In the genomic region with DNA sequence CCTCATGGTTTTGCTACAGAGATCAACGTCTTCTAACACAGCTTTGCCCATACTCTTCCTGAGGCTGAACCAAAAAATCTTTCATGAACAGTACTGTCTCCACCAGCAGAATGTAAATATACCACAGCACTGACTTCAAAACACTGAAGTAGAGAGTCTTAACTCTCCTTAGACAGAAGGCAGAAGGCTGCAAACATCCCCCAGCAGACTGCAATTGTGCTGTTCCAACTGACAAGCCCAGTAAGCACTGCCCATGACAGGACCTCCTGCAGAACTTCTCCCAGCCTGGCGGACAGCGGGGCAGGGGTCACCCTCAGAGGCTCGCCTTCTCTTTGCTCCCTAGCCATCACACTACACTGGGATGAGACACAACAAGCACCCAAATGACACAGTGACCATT, we compare ENCODE assay signal across 11 cellular contexts.
DNase-seq lines count a peak whose midpoint lies in the region; ATAC-seq and TF ChIP-seq lines count a peak whose summit lies in the region.
"Had no signal": no experiment of that assay in that cellular context is flagged by ENCODE, and none has a peak within 500 bp of the region (broad histone marks: within the 10 kb centered on the region; RNA-seq: fewer than 3 reads in every experiment).

No MANE protein-coding gene starts in this region.

- H3K27me3 Mint-ChIP-seq in IgD-negative memory B cell = no peaks in the 10 kb centered on the region
- no peaks in the 10 kb centered on the region for H3K27me3 Mint-ChIP-seq in activated CD8-positive, alpha-beta memory T cell treated with anti-CD3 and anti-CD28 coated beads, Interleukin-2, amount 10 ng/mL, durations not matched to agents 7 days and 5 days

- peaks cover under 1% of the 10 kb centered on the region for H3K36me3 ChIP-seq in ectodermal cell (ENCODE audit: control insufficient read depth, insufficient read depth, low read length)
- no peaks in the 10 kb centered on the region for H3K36me3 ChIP-seq in lower lobe of right lung
- H3K36me3 ChIP-seq in smooth muscle cell (ENCODE audit: low read depth) = no peaks in the 10 kb centered on the region

- peaks cover 29 to 43% (median 30%) of the 10 kb centered on the region in 3 donors for H3K4me1 Mint-ChIP-seq in IgD-negative memory B cell
- H3K4me1 Mint-ChIP-seq in activated CD8-positive, alpha-beta memory T cell treated with anti-CD3 and anti-CD28 coated beads, Interleukin-2, amount 10 ng/mL, durations not matched to agents 7 days and 5 days = peaks cover 33% of the 10 kb centered on the region

- peak; percentile 41 to 42 for ATAC-seq in lower lobe of right lung
- ATAC-seq in activated CD8-positive, alpha-beta memory T cell treated with anti-CD3 and anti-CD28 coated beads, Interleukin-2, amount 10 ng/mL, durations not matched to agents 7 days and 5 days = no peak

- DNase-seq in lower lobe of right lung (no peak), smooth muscle cell (lab: John Stamatoyannopoulos, UW; ENCODE audit: unreplicated experiment) (no peak), COR-L47 (lab: John Stamatoyannopoulos, UW) (no peak), GM19240 (ENCODE audit: insufficient read length, low spot score) (no peak)
- no peak for DNase-seq in activated CD8-positive, alpha-beta memory T cell treated with anti-CD3 and anti-CD28 coated beads, Interleukin-2, amount 10 ng/mL, durations not matched to agents 7 days and 5 days
- no peak for DNase-seq in stimulated activated naive CD4-positive, alpha-beta T cell treated with Interleukin-2 at 50 U/mL for 16 hours (lab: John Stamatoyannopoulos, UW)
- DNase-seq: activated CD8-positive, alpha-beta memory T cell treated with anti-CD3 and anti-CD28 coated beads for 24 hours; DMS 273 treated with DMSO at 0.1 percent for 48 hours; SIG-M5 had no signal

- peaks cover 0 to 3% (median 0%) of the 10 kb centered on the region in 3 donors for H3K9me3 Mint-ChIP-seq in IgD-negative memory B cell
- H3K9me3 Mint-ChIP-seq in activated CD8-positive, alpha-beta memory T cell treated with anti-CD3 and anti-CD28 coated beads, Interleukin-2, amount 10 ng/mL, durations not matched to agents 7 days and 5 days (ENCODE audit: low read depth) = no peaks in the 10 kb centered on the region

- peak overlapping the region in 2 of 3 donors; percentile 2 to 42 for H3K27ac Mint-ChIP-seq in IgD-negative memory B cell
- no peak overlapping the region for H3K27ac Mint-ChIP-seq in activated CD8-positive, alpha-beta memory T cell treated with anti-CD3 and anti-CD28 coated beads, Interleukin-2, amount 10 ng/mL, durations not matched to agents 7 days and 5 days

- H3K9me3 ChIP-seq in ectodermal cell (ENCODE audit: control insufficient read depth, low read length) = no peaks in the 10 kb centered on the region
- no peaks in the 10 kb centered on the region for H3K9me3 ChIP-seq in lower lobe of right lung
- no peaks in the 10 kb centered on the region for H3K9me3 ChIP-seq in smooth muscle cell (replicated peaks; ENCODE audit: low read depth)

- peaks cover 72% of the 10 kb centered on the region for H4K20me1 ChIP-seq in smooth muscle cell (ENCODE audit: low read depth)

- intact Hi-C loops in lower lobe of right lung (cut with DNase I) = no loop called here

- H3K4me2 ChIP-seq in smooth muscle cell = peak overlapping the region; percentile 77

- peaks cover 8% of the 10 kb centered on the region for H3K36me3 Mint-ChIP-seq in IgD-negative memory B cell
- peaks cover 10% of the 10 kb centered on the region for H3K36me3 Mint-ChIP-seq in activated CD8-positive, alpha-beta memory T cell treated with anti-CD3 and anti-CD28 coated beads, Interleukin-2, amount 10 ng/mL, durations not matched to agents 7 days and 5 days

- H3K27me3 ChIP-seq in ectodermal cell (ENCODE audit: control insufficient read depth, insufficient read depth, low read length, poor library complexity, severe bottlenecking) = no peaks in the 10 kb centered on the region
- H3K27me3 ChIP-seq in lower lobe of right lung (ENCODE audit: low read depth) = no peaks in the 10 kb centered on the region
- H3K27me3 ChIP-seq in smooth muscle cell (ENCODE audit: low read depth) = no peaks in the 10 kb centered on the region

- H3F3A ChIP-seq in smooth muscle cell (ENCODE audit: low read depth) = peaks cover 21% of the 10 kb centered on the region

- WGBS in ectodermal cell, 2 experiments = 58 to 64% methylated on average over 4 of the region's 4 CpGs
- 34% methylated on average over 4 of the region's 4 CpGs for WGBS in smooth muscle cell (ENCODE audit: low lambda C conversion rate)

- H2AFZ ChIP-seq in smooth muscle cell (ENCODE audit: low read depth) = no peak overlapping the region

- CTCF ChIA-PET in activated CD8-positive, alpha-beta memory T cell treated with anti-CD3 and anti-CD28 coated beads, Interleukin-2, amount 10 ng/mL, durations not matched to agents 7 days and 5 days (lab: Charles Lee) = interaction anchor here (1.4 kb wide), 1 partner anchor 9 kb away, joined by 3 read pairs; no protein-coding TSS in a partner anchor

- peaks cover 73% of the 10 kb centered on the region for H3K79me2 ChIP-seq in smooth muscle cell (ENCODE audit: low read depth)

- H3K4me3 Mint-ChIP-seq in IgD-negative memory B cell = no peak overlapping the region
- no peak overlapping the region for H3K4me3 Mint-ChIP-seq in activated CD8-positive, alpha-beta memory T cell treated with anti-CD3 and anti-CD28 coated beads, Interleukin-2, amount 10 ng/mL, durations not matched to agents 7 days and 5 days

- H3K4me1 ChIP-seq in ectodermal cell (ENCODE audit: control insufficient read depth, insufficient read depth, low read length) (peaks cover 18% of the 10 kb centered on the region), lower lobe of right lung (peaks cover 35% of the 10 kb centered on the region), smooth muscle cell (ENCODE audit: low read depth) (peaks cover 26% of the 10 kb centered on the region)

- TF ChIP-seq CTCF in lower lobe of right lung (IDR thresholded peaks at IDR 0.05) (no peak), smooth muscle cell (IDR thresholded peaks at IDR 0.05; ENCODE audit: borderline replicate concordance, insufficient read depth, poor library complexity, severe bottlenecking) (no peak)

- H3K4me3 ChIP-seq in ectodermal cell (ENCODE audit: insufficient read depth, low read depth, low read length) (no peak overlapping the region), lower lobe of right lung (no peak overlapping the region), smooth muscle cell (no peak overlapping the region)

- H3K9ac ChIP-seq in smooth muscle cell (ENCODE audit: low read depth) = peak overlapping the region; percentile 3

- H3K27ac ChIP-seq in ectodermal cell (ENCODE audit: insufficient read depth, low read depth, low read length, poor library complexity, severe bottlenecking) = peak overlapping the region; percentile 70
- peak overlapping the region; percentile 19 for H3K27ac ChIP-seq in lower lobe of right lung
- H3K27ac ChIP-seq in smooth muscle cell (ENCODE audit: low read depth) = peak overlapping the region; percentile 77

Comparison
In these comparisons a context has a peak if more than half of its experiments do, and no peak if none do; other contexts are left out.
1. H3K27ac ChIP-seq: peak in every context shown above with its lines; median percentile 77 in smooth muscle cell; 70 in ectodermal cell; 19 in lower lobe of right lung.